In the genomic region with DNA sequence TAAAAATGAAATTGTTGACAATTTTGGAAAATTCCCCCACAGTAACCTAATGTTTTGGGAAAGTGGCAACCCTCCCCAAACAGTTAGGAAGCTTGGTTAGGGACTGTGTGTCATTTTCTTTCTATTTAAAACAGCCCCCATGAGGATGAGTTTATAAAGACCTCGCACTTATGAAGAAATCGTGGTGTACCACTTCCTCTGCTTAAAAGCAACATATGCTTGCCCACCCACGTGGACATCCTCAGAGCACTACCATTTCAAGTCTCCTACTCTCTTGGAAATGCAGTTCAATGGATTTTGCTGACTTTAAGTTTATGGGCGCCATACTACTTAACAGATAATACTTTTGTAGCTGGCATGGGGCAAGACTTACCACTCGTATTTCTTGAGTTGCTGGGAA, we compare ENCODE assay signal across 17 cellular contexts.
A peak's percentile ranks its signal among the peaks of the same experiment; 100 is the strongest.
DNase-seq lines count a peak whose midpoint lies in the region; TF ChIP-seq lines count a peak whose summit lies in the region.
"Had no signal": no experiment of that assay in that cellular context is flagged by ENCODE, and none has a peak within 500 bp of the region (broad histone marks: within the 10 kb centered on the region; RNA-seq: fewer than 3 reads in every experiment).

No MANE protein-coding gene starts in this region.

- TF ChIP-seq CTCF in adrenal gland (IDR thresholded peaks at IDR 0.05), result no peak

- no peak overlapping the region for H3K4me3 ChIP-seq in BLaER1
- no peak overlapping the region for H3K4me3 ChIP-seq in adrenal gland
- H3K4me3 ChIP-seq: GM23248, K562 had no signal

- 66 to 79% (median 70%) methylated on average over 5 of the region's 5 CpGs for WGBS in adrenal gland, 4 donors

- peaks cover 34% of the 10 kb centered on the region for H3K4me1 ChIP-seq in BLaER1
- no peaks in the 10 kb centered on the region for H3K4me1 ChIP-seq in adrenal gland (replicated peaks in 1 of 2)

- peak overlapping the region; percentile 63 for H3K4me2 ChIP-seq in BLaER1

- H3K27ac ChIP-seq in BLaER1 (no peak overlapping the region), adrenal gland (no peak overlapping the region)
- H3K27ac ChIP-seq: GM23248, RWPE1 had no signal

- no peak overlapping the region for H3K9ac ChIP-seq in BLaER1
- H3K9ac ChIP-seq: GM23248 had no signal

- intact Hi-C loops in adrenal gland (cut with DNase I), result no loop called here

- H3K9me3 ChIP-seq in BLaER1, result no peaks in the 10 kb centered on the region
- no peaks in the 10 kb centered on the region for H3K9me3 ChIP-seq in adrenal gland (replicated peaks in 1 of 3)

- no peaks in the 10 kb centered on the region for H4K20me1 ChIP-seq in BLaER1

- no peaks in the 10 kb centered on the region for H3K27me3 ChIP-seq in BLaER1
- no peaks in the 10 kb centered on the region for H3K27me3 ChIP-seq in adrenal gland

- H3K36me3 ChIP-seq in BLaER1 (no peaks in the 10 kb centered on the region), adrenal gland (replicated peaks in 1 of 2) (no peaks in the 10 kb centered on the region)

- DNase-seq in H4 (ENCODE audit: low spot score) (peak; percentile 57), NOMO-1 (lab: John Stamatoyannopoulos, UW; ENCODE audit: unreplicated experiment in 2 of 2) (peak; percentile 65 to 86), inferior parietal cortex (ENCODE audit: extremely low spot score) (peak; percentile 47), NCI-H82 (lab: John Stamatoyannopoulos, UW) (no peak), GF-D8 (lab: John Stamatoyannopoulos, UW) (no peak), NCI-H187 (lab: John Stamatoyannopoulos, UW) (no peak), adrenal gland (no peak)
- DNase-seq: AML-193; Calu3; CD4-positive, CD25-positive, alpha-beta regulatory T cell; DMS53; GM23248; NCI-H1092 treated with DMSO at 0.1 percent for 48 hours; NCI-H2107 had no signal

- TF ChIP-seq POLR2A in adrenal gland (IDR thresholded peaks at IDR 0.05), result no peak

Comparison
In these comparisons a context has a peak if more than half of its experiments do, and no peak if none do; other contexts are left out.
1. DNase-seq: peak in H4 (single experiment), NOMO-1 (2 of 2) and inferior parietal cortex (single experiment); none in NCI-H82 (single experiment), GF-D8 (single experiment), NCI-H187 (0 of 2) and adrenal gland (0 of 7).